Comparison of ENCODE assay signal across 1 cellular context in genomic region chr14:103111297-103111981, GRCh38.
TF ChIP-seq lines count a peak whose summit lies in the region.

No MANE protein-coding gene starts in this region.

TF ChIP-seq in GM12878, 131 proteins besides CTCF, POLR2A, EP300 and RAD21 (continues in another document):
- TF ChIP-seq KLF5 (IDR thresholded peaks at IDR 0.05; ENCODE audit: partially characterized antibody) (no peak), CHD1 (IDR thresholded peaks at IDR 0.05; ENCODE audit: low read depth, low read length) (no peak), NKRF (conservative IDR thresholded peaks at IDR 0.05) (no peak), ZNF207 (IDR thresholded peaks at IDR 0.05; ENCODE audit: borderline replicate concordance) (no peak), FOS (IDR thresholded peaks at IDR 0.05; ENCODE audit: borderline replicate concordance, extremely low read depth, insufficient read length) (no peak), SIN3A (IDR thresholded peaks at IDR 0.05; ENCODE audit: low read depth, low read length) (no peak), STAT1 (conservative IDR thresholded peaks at IDR 0.05) (no peak), PBX3 (IDR thresholded peaks at IDR 0.05; ENCODE audit: insufficient replicate concordance, low read depth, low read length) (no peak), EED (IDR thresholded peaks at IDR 0.05; ENCODE audit: low read depth) (peak; percentile 87), IKZF2 (IDR thresholded peaks at IDR 0.05) (peak; percentile 86 to 93), YBX1 (IDR thresholded peaks at IDR 0.05) (no peak), BMI1 (IDR thresholded peaks at IDR 0.05; ENCODE audit: borderline replicate concordance) (no peak), SREBF1 (IDR thresholded peaks at IDR 0.05; ENCODE audit: low read length) (no peak), MTA2 (IDR thresholded peaks at IDR 0.05; ENCODE audit: low read depth) (peak; percentile 54), EZH2 (IDR thresholded peaks at IDR 0.05; ENCODE audit: borderline replicate concordance, control insufficient read depth, low read depth, low read length) (no peak), ZBED1 (IDR thresholded peaks at IDR 0.05; ENCODE audit: borderline replicate concordance) (no peak), RELA (IDR thresholded peaks at IDR 0.05; ENCODE audit: borderline replicate concordance, partially characterized antibody) (peak; percentile 78), BRCA1 (IDR thresholded peaks at IDR 0.05; ENCODE audit: low read depth, low read length) (no peak), IRF3 (IDR thresholded peaks at IDR 0.05) (no peak), E2F4 (IDR thresholded peaks at IDR 0.05; ENCODE audit: low read depth, low read length) (no peak), WRNIP1 (IDR thresholded peaks at IDR 0.05; ENCODE audit: borderline replicate concordance, low read depth, low read length) (no peak), YY1 (IDR thresholded peaks at IDR 0.05; ENCODE audit: low read depth, low read length) (0 out of 2 replicates have a peak, but pooled peaks have one; percentile 22), CHD2 (IDR thresholded peaks at IDR 0.05; ENCODE audit: borderline replicate concordance, low read depth, low read length) (peak; percentile 35; the same call in 1 of the 2 replicates), TBL1XR1 (IDR thresholded peaks at IDR 0.05; ENCODE audit: low read depth, low read length) (no peak), PAX5 (IDR thresholded peaks at IDR 0.05; ENCODE audit: borderline replicate concordance, low read depth, low read length) (0 out of 2 replicates have a peak, but pooled peaks have one; percentile 14), ZBTB40 (IDR thresholded peaks at IDR 0.05; ENCODE audit: borderline replicate concordance) (no peak), EGR1 (IDR thresholded peaks at IDR 0.05; ENCODE audit: borderline replicate concordance in 1 of 2, low read depth in 2 of 2, low read length in 2 of 2) (no peak), FOXM1 (IDR thresholded peaks at IDR 0.05; ENCODE audit: low read depth, low read length) (no peak), NFXL1 (IDR thresholded peaks at IDR 0.05; ENCODE audit: borderline replicate concordance) (no peak), POLR2AphosphoS5 (IDR thresholded peaks at IDR 0.05; ENCODE audit: low read length) (no peak), STAT3 (IDR thresholded peaks at IDR 0.05; ENCODE audit: low read depth, low read length) (no peak), ATF7 (IDR thresholded peaks at IDR 0.05; ENCODE audit: low read depth) (no peak), TCF3 (IDR thresholded peaks at IDR 0.05; ENCODE audit: borderline replicate concordance, insufficient read depth, low read depth, low read length) (no peak), CBX5 (IDR thresholded peaks at IDR 0.05; ENCODE audit: low read depth) (no peak), LARP7 (IDR thresholded peaks at IDR 0.05) (no peak), GATAD2B (conservative IDR thresholded peaks at IDR 0.05; ENCODE audit: low read depth) (peak; percentile 62)
- TF ChIP-seq, protein P1, sequence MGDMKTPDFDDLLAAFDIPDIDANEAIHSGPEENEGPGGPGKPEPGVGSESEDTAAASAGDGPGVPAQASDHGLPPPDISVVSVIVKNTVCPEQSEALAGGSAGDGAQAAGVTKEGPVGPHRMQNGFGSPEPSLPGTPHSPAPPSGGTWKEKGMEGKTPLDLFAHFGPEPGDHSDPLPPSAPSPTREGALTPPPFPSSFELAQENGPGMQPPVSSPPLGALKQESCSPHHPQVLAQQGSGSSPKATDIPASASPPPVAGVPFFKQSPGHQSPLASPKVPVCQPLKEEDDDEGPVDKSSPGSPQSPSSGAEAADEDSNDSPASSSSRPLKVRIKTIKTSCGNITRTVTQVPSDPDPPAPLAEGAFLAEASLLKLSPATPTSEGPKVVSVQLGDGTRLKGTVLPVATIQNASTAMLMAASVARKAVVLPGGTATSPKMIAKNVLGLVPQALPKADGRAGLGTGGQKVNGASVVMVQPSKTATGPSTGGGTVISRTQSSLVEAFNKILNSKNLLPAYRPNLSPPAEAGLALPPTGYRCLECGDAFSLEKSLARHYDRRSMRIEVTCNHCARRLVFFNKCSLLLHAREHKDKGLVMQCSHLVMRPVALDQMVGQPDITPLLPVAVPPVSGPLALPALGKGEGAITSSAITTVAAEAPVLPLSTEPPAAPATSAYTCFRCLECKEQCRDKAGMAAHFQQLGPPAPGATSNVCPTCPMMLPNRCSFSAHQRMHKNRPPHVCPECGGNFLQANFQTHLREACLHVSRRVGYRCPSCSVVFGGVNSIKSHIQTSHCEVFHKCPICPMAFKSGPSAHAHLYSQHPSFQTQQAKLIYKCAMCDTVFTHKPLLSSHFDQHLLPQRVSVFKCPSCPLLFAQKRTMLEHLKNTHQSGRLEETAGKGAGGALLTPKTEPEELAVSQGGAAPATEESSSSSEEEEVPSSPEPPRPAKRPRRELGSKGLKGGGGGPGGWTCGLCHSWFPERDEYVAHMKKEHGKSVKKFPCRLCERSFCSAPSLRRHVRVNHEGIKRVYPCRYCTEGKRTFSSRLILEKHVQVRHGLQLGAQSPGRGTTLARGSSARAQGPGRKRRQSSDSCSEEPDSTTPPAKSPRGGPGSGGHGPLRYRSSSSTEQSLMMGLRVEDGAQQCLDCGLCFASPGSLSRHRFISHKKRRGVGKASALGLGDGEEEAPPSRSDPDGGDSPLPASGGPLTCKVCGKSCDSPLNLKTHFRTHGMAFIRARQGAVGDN (IDR thresholded peaks at IDR 0.05): peak; percentile 62
- TF ChIP-seq, protein P2, sequence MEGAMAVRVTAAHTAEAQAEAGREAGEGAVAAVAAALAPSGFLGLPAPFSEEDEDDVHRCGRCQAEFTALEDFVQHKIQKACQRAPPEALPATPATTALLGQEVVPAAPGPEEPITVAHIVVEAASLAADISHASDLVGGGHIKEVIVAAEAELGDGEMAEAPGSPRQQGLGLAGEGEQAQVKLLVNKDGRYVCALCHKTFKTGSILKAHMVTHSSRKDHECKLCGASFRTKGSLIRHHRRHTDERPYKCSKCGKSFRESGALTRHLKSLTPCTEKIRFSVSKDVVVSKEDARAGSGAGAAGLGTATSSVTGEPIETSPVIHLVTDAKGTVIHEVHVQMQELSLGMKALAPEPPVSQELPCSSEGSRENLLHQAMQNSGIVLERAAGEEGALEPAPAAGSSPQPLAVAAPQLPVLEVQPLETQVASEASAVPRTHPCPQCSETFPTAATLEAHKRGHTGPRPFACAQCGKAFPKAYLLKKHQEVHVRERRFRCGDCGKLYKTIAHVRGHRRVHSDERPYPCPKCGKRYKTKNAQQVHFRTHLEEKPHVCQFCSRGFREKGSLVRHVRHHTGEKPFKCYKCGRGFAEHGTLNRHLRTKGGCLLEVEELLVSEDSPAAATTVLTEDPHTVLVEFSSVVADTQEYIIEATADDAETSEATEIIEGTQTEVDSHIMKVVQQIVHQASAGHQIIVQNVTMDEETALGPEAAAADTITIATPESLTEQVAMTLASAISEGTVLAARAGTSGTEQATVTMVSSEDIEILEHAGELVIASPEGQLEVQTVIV (IDR thresholded peaks at IDR 0.05; ENCODE audit: borderline replicate concordance, partially characterized antibody): no peak
- TF ChIP-seq, protein P3, sequence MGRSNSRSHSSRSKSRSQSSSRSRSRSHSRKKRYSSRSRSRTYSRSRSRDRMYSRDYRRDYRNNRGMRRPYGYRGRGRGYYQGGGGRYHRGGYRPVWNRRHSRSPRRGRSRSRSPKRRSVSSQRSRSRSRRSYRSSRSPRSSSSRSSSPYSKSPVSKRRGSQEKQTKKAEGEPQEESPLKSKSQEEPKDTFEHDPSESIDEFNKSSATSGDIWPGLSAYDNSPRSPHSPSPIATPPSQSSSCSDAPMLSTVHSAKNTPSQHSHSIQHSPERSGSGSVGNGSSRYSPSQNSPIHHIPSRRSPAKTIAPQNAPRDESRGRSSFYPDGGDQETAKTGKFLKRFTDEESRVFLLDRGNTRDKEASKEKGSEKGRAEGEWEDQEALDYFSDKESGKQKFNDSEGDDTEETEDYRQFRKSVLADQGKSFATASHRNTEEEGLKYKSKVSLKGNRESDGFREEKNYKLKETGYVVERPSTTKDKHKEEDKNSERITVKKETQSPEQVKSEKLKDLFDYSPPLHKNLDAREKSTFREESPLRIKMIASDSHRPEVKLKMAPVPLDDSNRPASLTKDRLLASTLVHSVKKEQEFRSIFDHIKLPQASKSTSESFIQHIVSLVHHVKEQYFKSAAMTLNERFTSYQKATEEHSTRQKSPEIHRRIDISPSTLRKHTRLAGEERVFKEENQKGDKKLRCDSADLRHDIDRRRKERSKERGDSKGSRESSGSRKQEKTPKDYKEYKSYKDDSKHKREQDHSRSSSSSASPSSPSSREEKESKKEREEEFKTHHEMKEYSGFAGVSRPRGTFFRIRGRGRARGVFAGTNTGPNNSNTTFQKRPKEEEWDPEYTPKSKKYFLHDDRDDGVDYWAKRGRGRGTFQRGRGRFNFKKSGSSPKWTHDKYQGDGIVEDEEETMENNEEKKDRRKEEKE (IDR thresholded peaks at IDR 0.05): no peak
